ENCODE assay signal across 6 cellular contexts in genomic region chr1:36089393-36090121, GRCh38. TPM values are rescaled to one million over a fixed set of nuclear protein-coding genes. Genes with fewer than 3 reads are reported as not detected.
DNase-seq lines count a peak whose midpoint lies in the region; TF ChIP-seq lines count a peak whose summit lies in the region.

No MANE protein-coding gene starts in this region.

- peak overlapping the region; percentile 55 for H3K4me3 ChIP-seq in CD8-positive, alpha-beta memory T cell (ENCODE audit: low read length)

- POLR2A ChIA-PET in CD8-positive, alpha-beta memory T cell (lab: Charles Lee), result interaction anchor here (1.0 to 1.3 kb wide), 4 partner anchors 55 to 159 kb away, joined by 4 to 9 read pairs (median 4); partner anchors contain the start of genes AGO3, THRAP3 and TRAPPC3

- peak overlapping the region; percentile 86 to 98 (median 93) for H3K4me3 Mint-ChIP-seq in CD8-positive, alpha-beta memory T cell
- peak overlapping the region; percentile 80 for H3K4me3 Mint-ChIP-seq in osteocyte (ENCODE audit: unreplicated experiment)

- H3K9me3 ChIP-seq in CD8-positive, alpha-beta memory T cell (ENCODE audit: low read length), result no peaks in the 10 kb centered on the region

- peaks cover 0 to 45% (median 2%) of the 10 kb centered on the region in 3 donors for H3K36me3 Mint-ChIP-seq in CD8-positive, alpha-beta memory T cell
- peaks cover 9% of the 10 kb centered on the region for H3K36me3 Mint-ChIP-seq in osteocyte (ENCODE audit: unreplicated experiment)

- H3K27ac Mint-ChIP-seq in CD8-positive, alpha-beta memory T cell, result peak overlapping the region; percentile 88 to 99 (median 96)
- H3K27ac Mint-ChIP-seq in osteocyte (ENCODE audit: unreplicated experiment), result peak overlapping the region; percentile 83

- no peak for DNase-seq in CD8-positive, alpha-beta memory T cell
- peak; percentile 53 for DNase-seq in KBM-7
- no peak for DNase-seq in osteocyte (ENCODE audit: extremely low spot score, unreplicated experiment)
- no peak for DNase-seq in NCI-H2196 (lab: John Stamatoyannopoulos, UW; ENCODE audit: unreplicated experiment)
- DNase-seq in central memory CD4-positive, alpha-beta T cell, result no peak

- peaks cover 11 to 20% of the 10 kb centered on the region in 2 donors for H3K27me3 Mint-ChIP-seq in CD8-positive, alpha-beta memory T cell
- H3K27me3 Mint-ChIP-seq in osteocyte (ENCODE audit: unreplicated experiment), result no peaks in the 10 kb centered on the region

- no peaks in the 10 kb centered on the region for H3K9me3 Mint-ChIP-seq in CD8-positive, alpha-beta memory T cell
- no peaks in the 10 kb centered on the region for H3K9me3 Mint-ChIP-seq in osteocyte (ENCODE audit: unreplicated experiment)

- H3K27ac ChIP-seq in CD8-positive, alpha-beta memory T cell (ENCODE audit: low read depth, low read length), result peak overlapping the region; percentile 91
- peak overlapping the region; percentile 92 for H3K27ac ChIP-seq in cingulate gyrus (ENCODE audit: low read depth, low read length)

- H3K4me1 ChIP-seq in CD8-positive, alpha-beta memory T cell (ENCODE audit: insufficient read depth, low read length), result peaks cover 19% of the 10 kb centered on the region

- CTCF ChIA-PET in CD8-positive, alpha-beta memory T cell (lab: Charles Lee), result interaction anchor here (0.9 to 1.2 kb wide), 3 partner anchors 45 to 207 kb away, joined by 3 read pairs; partner anchors contain the start of gene AGO1

- H3K36me3 ChIP-seq in CD8-positive, alpha-beta memory T cell (ENCODE audit: insufficient read depth, low read length), result peaks cover 37% of the 10 kb centered on the region

- in situ Hi-C loops in KBM-7 (cut with MboI; ENCODE audit: low pct_unique_long_range_greater_than_20kb, low sequenced_read_pairs), result no loop called here

- H3K4me1 Mint-ChIP-seq in CD8-positive, alpha-beta memory T cell, result peaks cover 16 to 40% (median 18%) of the 10 kb centered on the region in 3 donors
- peaks cover 16% of the 10 kb centered on the region for H3K4me1 Mint-ChIP-seq in osteocyte (ENCODE audit: unreplicated experiment)

- no peak for TF ChIP-seq CTCF in osteocyte (IDR thresholded peaks at IDR 0.05)

- no peaks in the 10 kb centered on the region for H3K27me3 ChIP-seq in CD8-positive, alpha-beta memory T cell (ENCODE audit: insufficient read depth, low read length, poor library complexity, severe bottlenecking)

RNA-seq across cellular contexts. Expression of gene ADPRS, which starts 0.9 kb away (rescaled TPM):
- total RNA-seq in CD8-positive, alpha-beta memory T cell, result 10 to 100 TPM; 38.9 to 41.1 TPM
- polyA plus RNA-seq in CD8-positive, alpha-beta memory T cell, result 26.1 TPM
- 19.7 and 24.4 TPM in 2 replicates for total RNA-seq in osteocyte

RNA-seq across cellular contexts. Expression of gene TEKT2, which starts 5.7 kb away (rescaled TPM):
- total RNA-seq in CD8-positive, alpha-beta memory T cell, result not detected
- polyA plus RNA-seq in CD8-positive, alpha-beta memory T cell, result not detected
- total RNA-seq in osteocyte, result 0.39 and 0.70 TPM in 2 replicates

RNA-seq across cellular contexts. Expression of gene COL8A2, which starts 35.5 kb away (rescaled TPM):
- under 1 TPM; 0.07 to 0.18 TPM for total RNA-seq in CD8-positive, alpha-beta memory T cell
- not detected for polyA plus RNA-seq in CD8-positive, alpha-beta memory T cell
- total RNA-seq in osteocyte, result 8.2 and 10.1 TPM in 2 replicates

RNA-seq across cellular contexts. Expression of gene TRAPPC3, which starts 59.7 kb away (rescaled TPM):
- 10 to 100 TPM; 61.7 to 63.1 TPM for total RNA-seq in CD8-positive, alpha-beta memory T cell
- 117 TPM for polyA plus RNA-seq in CD8-positive, alpha-beta memory T cell
- 68.9 and 72.4 TPM in 2 replicates for total RNA-seq in osteocyte
